8 cellular contexts compared by ENCODE assay signal in genomic region chr15:82809308-82810060, GRCh38. TPM values are rescaled to one million over a fixed set of nuclear protein-coding genes. Genes with fewer than 3 reads are reported as not detected.
DNase-seq lines count a peak whose midpoint lies in the region; ATAC-seq and TF ChIP-seq lines count a peak whose summit lies in the region.

WHAMM (plus strand) TSS chr15:82809628; CDS start chr15:82809727, 99 bp downstream.

- in situ Hi-C loops in transverse colon (cut with MboI; ENCODE audit: low pct_ligation_motif_present in 1 of 4, low pct_unique_long_range_greater_than_20kb in 1 of 4, low sequenced_read_pairs in 3 of 4), result no loop called here

- peak within 1 kb of the TSS; percentile 85 for H3K4me2 ChIP-seq in SU-DHL-6 (ENCODE audit: low read depth, low read length, poor library complexity, severe bottlenecking)
- H3K4me2 ChIP-seq in parathyroid adenoma (ENCODE audit: low read length), result peak within 1 kb of the TSS; percentile 65

- peak; percentile 78 for ATAC-seq in HG02759 (IDR thresholded peaks at IDR 0.05; ENCODE audit: unreplicated experiment)
- ATAC-seq in activated naive CD8-positive, alpha-beta T cell treated with anti-CD3 and anti-CD28 coated beads, Interleukin-2, amount 50 U/mL, for 24 hours, result peak; percentile 96

- no peaks in the 10 kb centered on the region for H3K9me3 Mint-ChIP-seq in activated naive CD8-positive, alpha-beta T cell treated with anti-CD3 and anti-CD28 coated beads, Interleukin-2, amount 50 U/mL, for 24 hours

- DNase-seq in NCI-H128 (lab: John Stamatoyannopoulos, UW; ENCODE audit: unreplicated experiment) (peak; percentile 86), cardiac muscle cell (ENCODE audit: low read depth in 1 of 2, low spot score in 1 of 2) (peak; percentile 98 to 99), transverse colon (peak; percentile 99)
- DNase-seq in activated naive CD8-positive, alpha-beta T cell treated with anti-CD3 and anti-CD28 coated beads, Interleukin-2, amount 50 U/mL, for 24 hours, result peak; percentile 95

- H3K36me3 ChIP-seq in SU-DHL-6 (ENCODE audit: low read length) (peaks cover 15% of the 10 kb centered on the region), cardiac muscle cell (peaks cover 14% of the 10 kb centered on the region), parathyroid adenoma (ENCODE audit: control insufficient read depth, insufficient read depth, low read length) (no peaks in the 10 kb centered on the region), transverse colon (peaks cover 0 to 18% (median 5%) of the 10 kb centered on the region in 4 donors)

- no peak for TF ChIP-seq EP300 in transverse colon (IDR thresholded peaks at IDR 0.05; ENCODE audit: low read depth)

- H3K9me2 ChIP-seq in SU-DHL-6 (replicated peaks; ENCODE audit: insufficient read depth, low read length), result no peaks in the 10 kb centered on the region

- H3K36me3 Mint-ChIP-seq in activated naive CD8-positive, alpha-beta T cell treated with anti-CD3 and anti-CD28 coated beads, Interleukin-2, amount 50 U/mL, for 24 hours (ENCODE audit: low read depth), result peaks cover 28% of the 10 kb centered on the region

- H3K4me1 ChIP-seq in cardiac muscle cell (ENCODE audit: low read depth), result peaks cover 33% of the 10 kb centered on the region
- H3K4me1 ChIP-seq in parathyroid adenoma, result peaks cover 3% of the 10 kb centered on the region
- peaks cover 7 to 27% (median 17%) of the 10 kb centered on the region in 4 donors for H3K4me1 ChIP-seq in transverse colon

- TF ChIP-seq CTCF in GM12873 (IDR thresholded peaks at IDR 0.05; ENCODE audit: insufficient read depth, low read depth, low read length, missing control alignments), result peak; percentile 15
- TF ChIP-seq CTCF in SU-DHL-6 (IDR thresholded peaks at IDR 0.05; ENCODE audit: insufficient read depth, low read length, poor library complexity, severe bottlenecking), result no peak
- no peak for TF ChIP-seq CTCF in cardiac muscle cell (IDR thresholded peaks at IDR 0.05; ENCODE audit: low read depth, low read length)
- no peak for TF ChIP-seq CTCF in parathyroid adenoma (IDR thresholded peaks at IDR 0.05)
- peak in 1 of 5 experiments; percentile 3 for TF ChIP-seq CTCF in transverse colon (IDR thresholded peaks at IDR 0.05)

- H3K79me2 ChIP-seq in SU-DHL-6 (ENCODE audit: insufficient read depth, low read length) (peaks cover 42% of the 10 kb centered on the region), parathyroid adenoma (peaks cover 15% of the 10 kb centered on the region)

- H3K4me1 Mint-ChIP-seq in activated naive CD8-positive, alpha-beta T cell treated with anti-CD3 and anti-CD28 coated beads, Interleukin-2, amount 50 U/mL, for 24 hours, result peaks cover 56% of the 10 kb centered on the region

- peaks cover 43% of the 10 kb centered on the region for H3F3A ChIP-seq in SU-DHL-6 (ENCODE audit: insufficient read depth)

- peak within 1 kb of the TSS; percentile 96 for H3K27ac ChIP-seq in SU-DHL-6 (ENCODE audit: low read depth, low read length)
- H3K27ac ChIP-seq in cardiac muscle cell, result peak within 1 kb of the TSS; percentile 100
- peak within 1 kb of the TSS; percentile 95 for H3K27ac ChIP-seq in parathyroid adenoma
- peak within 1 kb of the TSS; percentile 99 to 100 (median 100) for H3K27ac ChIP-seq in transverse colon

- peaks cover 7% of the 10 kb centered on the region; the same call in 1 of the 2 replicates for H4K20me1 ChIP-seq in SU-DHL-6 (ENCODE audit: low read depth, low read length)

- peak within 1 kb of the TSS; percentile 88 for H2AFZ ChIP-seq in SU-DHL-6 (ENCODE audit: low read depth, low read length, severe bottlenecking)
- peak within 1 kb of the TSS; percentile 87 for H2AFZ ChIP-seq in parathyroid adenoma

- intact Hi-C loops in transverse colon (cut with DNase I; ENCODE audit: low total_unique reads), result no loop called here

- peak within 1 kb of the TSS; percentile 95 for H3K4me3 Mint-ChIP-seq in activated naive CD8-positive, alpha-beta T cell treated with anti-CD3 and anti-CD28 coated beads, Interleukin-2, amount 50 U/mL, for 24 hours

- peak within 1 kb of the TSS; percentile 98 for H3K27ac Mint-ChIP-seq in activated naive CD8-positive, alpha-beta T cell treated with anti-CD3 and anti-CD28 coated beads, Interleukin-2, amount 50 U/mL, for 24 hours

- H3K27me3 ChIP-seq in SU-DHL-6 (ENCODE audit: low read length), result no peaks in the 10 kb centered on the region
- H3K27me3 ChIP-seq in cardiac muscle cell, result no peaks in the 10 kb centered on the region
- no peaks in the 10 kb centered on the region for H3K27me3 ChIP-seq in parathyroid adenoma (ENCODE audit: control insufficient read depth, insufficient read depth, low read length)
- no peaks in the 10 kb centered on the region for H3K27me3 ChIP-seq in transverse colon

- H3K4me3 ChIP-seq in SU-DHL-6 (ENCODE audit: insufficient read depth, low read length, poor library complexity, severe bottlenecking), result peak within 1 kb of the TSS; percentile 71
- peak within 1 kb of the TSS; percentile 99 for H3K4me3 ChIP-seq in cardiac muscle cell
- peak within 1 kb of the TSS; percentile 86 for H3K4me3 ChIP-seq in parathyroid adenoma (ENCODE audit: low read depth, low read length)
- H3K4me3 ChIP-seq in transverse colon, result peak within 1 kb of the TSS; percentile 74 to 97 (median 87)

- H3K9ac ChIP-seq in SU-DHL-6 (ENCODE audit: low read length), result peak within 1 kb of the TSS; percentile 88
- H3K9ac ChIP-seq in parathyroid adenoma, result peak within 1 kb of the TSS; percentile 67

- 0% methylated on average over 5 to 24 of the region's 67 CpGs for WGBS in transverse colon (ENCODE audit: low coverage in 1 of 2), 2 donors

- H3K27me3 Mint-ChIP-seq in activated naive CD8-positive, alpha-beta T cell treated with anti-CD3 and anti-CD28 coated beads, Interleukin-2, amount 50 U/mL, for 24 hours, result no peaks in the 10 kb centered on the region

- TF ChIP-seq POLR2A in transverse colon (IDR thresholded peaks at IDR 0.05), result peak; percentile 98

- no peaks in the 10 kb centered on the region for H3K9me3 ChIP-seq in SU-DHL-6 (ENCODE audit: insufficient read depth, low read length)
- no peaks in the 10 kb centered on the region for H3K9me3 ChIP-seq in cardiac muscle cell (ENCODE audit: low read depth)
- no peaks in the 10 kb centered on the region for H3K9me3 ChIP-seq in parathyroid adenoma (ENCODE audit: control insufficient read depth, low read length)
- no peaks in the 10 kb centered on the region for H3K9me3 ChIP-seq in transverse colon

RNA-seq across cellular contexts. Expression of gene WHAMM, which starts in this region (rescaled TPM):
- 5.7 and 7.6 TPM in 2 replicates for total RNA-seq in cardiac muscle cell
- 3.6 and 5.1 TPM in 2 replicates for polyA plus RNA-seq in cardiac muscle cell
- total RNA-seq in transverse colon, result 10 to 100 TPM in 1 of 4 donors, 1 to 10 TPM in 3; 6.4 to 14.2 (median 8.8) TPM

Comparison
In these comparisons a context has a peak if more than half of its experiments do, and no peak if none do; other contexts are left out.
1. Peak in every context shown above with its lines: DNase-seq, ATAC-seq, H3K4me3 ChIP-seq and H3K27ac ChIP-seq.